9 cellular contexts compared by ENCODE assay signal in genomic region chr1:218459878-218460277, GRCh38.
DNase-seq lines count a peak whose midpoint lies in the region; ATAC-seq and TF ChIP-seq lines count a peak whose summit lies in the region.
"Had no signal": no experiment of that assay in that cellular context is flagged by ENCODE, and none has a peak within 500 bp of the region (broad histone marks: within the 10 kb centered on the region; RNA-seq: fewer than 3 reads in every experiment).

No MANE protein-coding gene starts in this region.

- TF ChIP-seq CTCF in MM.1S (IDR thresholded peaks at IDR 0.05; ENCODE audit: low read length) = no peak
- no peak for TF ChIP-seq CTCF in coronary artery (IDR thresholded peaks at IDR 0.05)

- no peaks in the 10 kb centered on the region for H3K4me1 Mint-ChIP-seq in T-helper 2 cell treated with Interferon-gamma antibody and Interleukin-4, amounts not matched to agents 5 μg/mL and 100 μg/mL, for 36 hours (ENCODE audit: low read depth)

- no peak overlapping the region for H2AK5ac ChIP-seq in mesendoderm (ENCODE audit: low read length)

- no peak overlapping the region for H3K27ac Mint-ChIP-seq in T-helper 2 cell treated with Interferon-gamma antibody and Interleukin-4, amounts not matched to agents 5 μg/mL and 100 μg/mL, for 36 hours

- H3K79me2 ChIP-seq in MM.1S (ENCODE audit: low read length) = no peaks in the 10 kb centered on the region
- H3K79me2 ChIP-seq in mesendoderm (ENCODE audit: control insufficient read depth, insufficient read depth, low read length) = no peaks in the 10 kb centered on the region

- no CpG with 5 or more reads among the region's 4 CpGs for WGBS in mesendoderm (ENCODE audit: extremely low coverage, insufficient coverage, low lambda C conversion rate)

- H3K27me3 ChIP-seq in MM.1S (replicated peaks; ENCODE audit: insufficient read depth, low read length) (no peaks in the 10 kb centered on the region), mesendoderm (ENCODE audit: insufficient read depth, low read length, poor library complexity) (no peaks in the 10 kb centered on the region)

- no peaks in the 10 kb centered on the region for H3K9me3 ChIP-seq in MM.1S (replicated peaks; ENCODE audit: insufficient read depth, low read length)

- no peak overlapping the region for H2BK5ac ChIP-seq in mesendoderm (ENCODE audit: low read length)

- no peak overlapping the region for H4K5ac ChIP-seq in mesendoderm (ENCODE audit: low read length)

- peak overlapping the region; percentile 70 for H3K4me2 ChIP-seq in MM.1S (ENCODE audit: low read depth, low read length)
- H3K4me2 ChIP-seq in mesendoderm (ENCODE audit: low read length) = no peak overlapping the region

- H2AFZ ChIP-seq in MM.1S (ENCODE audit: low read length) = peak overlapping the region; percentile 28

- DNase-seq in MM.1S = peak; percentile 95
- DNase-seq in coronary artery (ENCODE audit: low spot score) = no peak
- DNase-seq in mesendoderm = peak; percentile 96
- no peak for DNase-seq in T-helper 2 cell treated with Interferon-gamma antibody and Interleukin-4, amounts not matched to agents 5 μg/mL and 100 μg/mL, for 36 hours (ENCODE audit: low spot score)
- DNase-seq: naive B cell had no signal

- peak overlapping the region; percentile 95 for H3K27ac ChIP-seq in MM.1S (ENCODE audit: low read length)
- peak overlapping the region; percentile 78 to 87 for H3K27ac ChIP-seq in coronary artery
- H3K27ac ChIP-seq in mesendoderm (ENCODE audit: low read depth, low read length) = no peak overlapping the region

- H3K36me3 Mint-ChIP-seq in T-helper 2 cell treated with Interferon-gamma antibody and Interleukin-4, amounts not matched to agents 5 μg/mL and 100 μg/mL, for 36 hours (ENCODE audit: low read depth) = no peaks in the 10 kb centered on the region
- H3K36me3 Mint-ChIP-seq: naive B cell had no signal

- H3K4me1 ChIP-seq in MM.1S (ENCODE audit: low read length) (peaks cover 63% of the 10 kb centered on the region), mesendoderm (ENCODE audit: control insufficient read depth, low read depth, low read length) (peaks cover 5% of the 10 kb centered on the region)

- H3K79me1 ChIP-seq in mesendoderm (ENCODE audit: low read length) = no peaks in the 10 kb centered on the region

- no peak overlapping the region for H3K23ac ChIP-seq in mesendoderm (ENCODE audit: low read length)

- H4K20me1 ChIP-seq in MM.1S (ENCODE audit: insufficient read depth, low read length) = no peaks in the 10 kb centered on the region

- no peak overlapping the region for H2BK15ac ChIP-seq in mesendoderm (replicated peaks; ENCODE audit: low read depth)

- no peaks in the 10 kb centered on the region for H3K27me3 Mint-ChIP-seq in T-helper 2 cell treated with Interferon-gamma antibody and Interleukin-4, amounts not matched to agents 5 μg/mL and 100 μg/mL, for 36 hours (ENCODE audit: low read depth)

- H3K4me3 ChIP-seq in MM.1S (ENCODE audit: low read length) = peak overlapping the region; percentile 33; the same call in 1 of the 2 replicates
- H3K4me3 ChIP-seq in coronary artery = peak overlapping the region; percentile 37
- H3K4me3 ChIP-seq in mesendoderm (ENCODE audit: low read length) = no peak overlapping the region

- H3K9me2 ChIP-seq in MM.1S (replicated peaks; ENCODE audit: insufficient read depth, low read length) = no peaks in the 10 kb centered on the region

- H3K36me3 ChIP-seq in MM.1S (replicated peaks; ENCODE audit: insufficient read depth, low read length) (no peaks in the 10 kb centered on the region), mesendoderm (ENCODE audit: control insufficient read depth, insufficient read depth, low read length) (no peaks in the 10 kb centered on the region)

- H3K56ac ChIP-seq in mesendoderm (ENCODE audit: low read length) = no peak overlapping the region

- peak overlapping the region; percentile 56 for H3K18ac ChIP-seq in mesendoderm (ENCODE audit: low read length)

- H3K9ac ChIP-seq in MM.1S (ENCODE audit: low read length) = peak overlapping the region; percentile 57
- H3K9ac ChIP-seq in mesendoderm (ENCODE audit: low read length) = no peak overlapping the region

- H3K4me3 Mint-ChIP-seq in T-helper 2 cell treated with Interferon-gamma antibody and Interleukin-4, amounts not matched to agents 5 μg/mL and 100 μg/mL, for 36 hours = no peak overlapping the region

- H2BK120ac ChIP-seq in mesendoderm (ENCODE audit: low read depth, low read length) = peak overlapping the region; percentile 56

- ATAC-seq in GM18517 (IDR thresholded peaks at IDR 0.05; ENCODE audit: unreplicated experiment) (peak; percentile 45), GM19397 (IDR thresholded peaks at IDR 0.05; ENCODE audit: unreplicated experiment) (no peak), HG02623 (IDR thresholded peaks at IDR 0.05; ENCODE audit: unreplicated experiment) (no peak), GM19023 (IDR thresholded peaks at IDR 0.05; ENCODE audit: unreplicated experiment) (no peak)

- H4K8ac ChIP-seq in mesendoderm (ENCODE audit: low read depth, low read length) = no peak overlapping the region

- H3K4ac ChIP-seq in mesendoderm (ENCODE audit: low read depth, low read length) = no peak overlapping the region

- no peaks in the 10 kb centered on the region for H3K9me3 Mint-ChIP-seq in T-helper 2 cell treated with Interferon-gamma antibody and Interleukin-4, amounts not matched to agents 5 μg/mL and 100 μg/mL, for 36 hours

- H3F3A ChIP-seq in MM.1S (ENCODE audit: insufficient read depth, low read length) = peaks cover 37% of the 10 kb centered on the region

Comparison
In these comparisons a context has a peak if more than half of its experiments do, and no peak if none do; other contexts are left out.
1. DNase-seq: peak in MM.1S (single experiment) and mesendoderm (single experiment); none in coronary artery (single experiment) and T-helper 2 cell treated with Interferon-gamma antibody and Interleukin-4, amounts not matched to agents 5 μg/mL and 100 μg/mL, for 36 hours (single experiment).